Comparison of ENCODE assay signal across 21 cellular contexts in genomic region chr14:104267895-104268294, GRCh38.
A peak's percentile ranks its signal among the peaks of the same experiment; 100 is the strongest.
DNase-seq lines count a peak whose midpoint lies in the region; ATAC-seq and TF ChIP-seq lines count a peak whose summit lies in the region.
"Had no signal": no experiment of that assay in that cellular context is flagged by ENCODE, and none has a peak within 500 bp of the region (broad histone marks: within the 10 kb centered on the region; RNA-seq: fewer than 3 reads in every experiment).

No MANE protein-coding gene starts in this region.

- intact Hi-C loops in activated CD4-positive, alpha-beta memory T cell treated with anti-CD3 and anti-CD28 coated beads for 36 hours (cut with micrococcal nuclease) = no loop called here
- intact Hi-C loops in head of caudate nucleus (cut with DNase I) = no loop called here
- intact Hi-C loops in posterior cingulate gyrus (cut with DNase I) = no loop called here
- intact Hi-C loops in esophagus muscularis mucosa (cut with DNase I) = no loop called here
- intact Hi-C loops in activated CD4-positive, alpha-beta T cell treated with anti-CD3 and anti-CD28 coated beads for 36 hours (cut with DNase I, micrococcal nuclease) = no loop called here

- peaks cover 15% of the 10 kb centered on the region for H3K27me3 ChIP-seq in RWPE2 (ENCODE audit: insufficient read depth, poor library complexity, severe bottlenecking)
- peaks cover 0 to under 1% (median 0%) of the 10 kb centered on the region in 4 donors for H3K27me3 ChIP-seq in esophagus muscularis mucosa
- H3K27me3 ChIP-seq: ascending aorta, esophagus squamous epithelium had no signal

- H3K4me3 Mint-ChIP-seq in activated CD4-positive, alpha-beta memory T cell treated with anti-CD3 and anti-CD28 coated beads for 36 hours = no peak overlapping the region
- no peak overlapping the region for H3K4me3 Mint-ChIP-seq in activated CD4-positive, alpha-beta memory T cell treated with anti-CD3 and anti-CD28 coated beads, Interleukin-2, amount 10 ng/mL, durations not matched to agents 7 days and 5 days
- no peak overlapping the region for H3K4me3 Mint-ChIP-seq in activated CD4-positive, alpha-beta T cell treated with anti-CD3 and anti-CD28 coated beads for 36 hours

- WGBS in esophagus muscularis mucosa = 71% methylated on average over 18 of the region's 18 CpGs

- H3K27ac ChIP-seq in RWPE2 (ENCODE audit: poor library complexity, severe bottlenecking) (no peak overlapping the region), esophagus muscularis mucosa (replicated peaks in 1 of 4) (no peak overlapping the region)
- H3K27ac ChIP-seq: 22Rv1, ascending aorta, esophagus squamous epithelium, thoracic aorta had no signal

- H3K36me3 ChIP-seq in RWPE2 (ENCODE audit: low read depth) (no peaks in the 10 kb centered on the region), esophagus muscularis mucosa (no peaks in the 10 kb centered on the region)
- H3K36me3 ChIP-seq: ascending aorta, esophagus squamous epithelium, thoracic aorta had no signal

- CTCF ChIA-PET in activated CD4-positive, alpha-beta memory T cell treated with anti-CD3 and anti-CD28 coated beads for 36 hours (lab: Charles Lee) = no interaction called here
- CTCF ChIA-PET in activated CD4-positive, alpha-beta memory T cell treated with anti-CD3 and anti-CD28 coated beads, Interleukin-2, amount 10 ng/mL, durations not matched to agents 7 days and 5 days (lab: Charles Lee) = no interaction called here
- CTCF ChIA-PET in activated CD4-positive, alpha-beta T cell treated with anti-CD3 and anti-CD28 coated beads for 36 hours (lab: Charles Lee) = interaction anchor here (0.6 to 0.7 kb wide), 3 partner anchors 233 to 1682 kb away, joined by 3 to 4 read pairs (median 3); no protein-coding TSS in a partner anchor

- no peak for TF ChIP-seq POLR2A in esophagus muscularis mucosa (IDR thresholded peaks at IDR 0.05; ENCODE audit: low read depth)

- H3K4me1 ChIP-seq in RWPE2 (ENCODE audit: insufficient read depth, poor library complexity, severe bottlenecking) = no peaks in the 10 kb centered on the region
- no peaks in the 10 kb centered on the region for H3K4me1 ChIP-seq in esophagus muscularis mucosa
- H3K4me1 ChIP-seq: ascending aorta, esophagus squamous epithelium had no signal

- TF ChIP-seq CTCF in RWPE2 (IDR thresholded peaks at IDR 0.05; ENCODE audit: poor library complexity, severe bottlenecking) = no peak
- TF ChIP-seq CTCF in esophagus muscularis mucosa (IDR thresholded peaks at IDR 0.05) = no peak

- H3K4me3 ChIP-seq in RWPE2 (ENCODE audit: severe bottlenecking) (no peak overlapping the region), esophagus muscularis mucosa (no peak overlapping the region)
- H3K4me3 ChIP-seq: ascending aorta, esophagus squamous epithelium, thoracic aorta had no signal

- ATAC-seq in RWPE2 (ENCODE audit: low read depth) = no peak
- no peak for ATAC-seq in activated CD4-positive, alpha-beta T cell treated with anti-CD3 and anti-CD28 coated beads for 36 hours
- ATAC-seq: activated T-cell treated with anti-CD3 and anti-CD28 coated beads, Interleukin-2, amount 50 U/mL, for 72 hours had no signal

- no peaks in the 10 kb centered on the region for H3K27me3 Mint-ChIP-seq in activated CD4-positive, alpha-beta memory T cell treated with anti-CD3 and anti-CD28 coated beads for 36 hours
- no peaks in the 10 kb centered on the region for H3K27me3 Mint-ChIP-seq in activated CD4-positive, alpha-beta memory T cell treated with anti-CD3 and anti-CD28 coated beads, Interleukin-2, amount 10 ng/mL, durations not matched to agents 7 days and 5 days
- H3K27me3 Mint-ChIP-seq in activated CD4-positive, alpha-beta T cell treated with anti-CD3 and anti-CD28 coated beads for 36 hours = no peaks in the 10 kb centered on the region

- H3K27ac Mint-ChIP-seq in activated CD4-positive, alpha-beta memory T cell treated with anti-CD3 and anti-CD28 coated beads for 36 hours = no peak overlapping the region
- H3K27ac Mint-ChIP-seq in activated CD4-positive, alpha-beta memory T cell treated with anti-CD3 and anti-CD28 coated beads, Interleukin-2, amount 10 ng/mL, durations not matched to agents 7 days and 5 days = no peak overlapping the region
- H3K27ac Mint-ChIP-seq in activated CD4-positive, alpha-beta T cell treated with anti-CD3 and anti-CD28 coated beads for 36 hours = no peak overlapping the region
- H3K27ac Mint-ChIP-seq: activated T-cell treated with anti-CD3 and anti-CD28 coated beads, Interleukin-2, amount 50 U/mL, for 72 hours had no signal

- no peaks in the 10 kb centered on the region for H3K9me3 ChIP-seq in RWPE2 (ENCODE audit: severe bottlenecking)
- no peaks in the 10 kb centered on the region for H3K9me3 ChIP-seq in esophagus muscularis mucosa
- H3K9me3 ChIP-seq: ascending aorta, esophagus squamous epithelium, thoracic aorta had no signal

- H3K4me1 Mint-ChIP-seq in activated CD4-positive, alpha-beta memory T cell treated with anti-CD3 and anti-CD28 coated beads for 36 hours (ENCODE audit: low read depth) = no peaks in the 10 kb centered on the region
- no peaks in the 10 kb centered on the region for H3K4me1 Mint-ChIP-seq in activated CD4-positive, alpha-beta memory T cell treated with anti-CD3 and anti-CD28 coated beads, Interleukin-2, amount 10 ng/mL, durations not matched to agents 7 days and 5 days
- H3K4me1 Mint-ChIP-seq in activated CD4-positive, alpha-beta T cell treated with anti-CD3 and anti-CD28 coated beads for 36 hours = no peaks in the 10 kb centered on the region

- no peaks in the 10 kb centered on the region for H3K36me3 Mint-ChIP-seq in activated CD4-positive, alpha-beta memory T cell treated with anti-CD3 and anti-CD28 coated beads for 36 hours
- H3K36me3 Mint-ChIP-seq in activated CD4-positive, alpha-beta memory T cell treated with anti-CD3 and anti-CD28 coated beads, Interleukin-2, amount 10 ng/mL, durations not matched to agents 7 days and 5 days (ENCODE audit: low read depth) = no peaks in the 10 kb centered on the region
- H3K36me3 Mint-ChIP-seq in activated CD4-positive, alpha-beta T cell treated with anti-CD3 and anti-CD28 coated beads for 36 hours (ENCODE audit: low read depth) = no peaks in the 10 kb centered on the region
- H3K36me3 Mint-ChIP-seq: naive B cell had no signal

- peak; percentile 7 for DNase-seq in activated CD4-positive, alpha-beta memory T cell treated with anti-CD3 and anti-CD28 coated beads for 36 hours
- DNase-seq in activated CD4-positive, alpha-beta memory T cell treated with anti-CD3 and anti-CD28 coated beads, Interleukin-2, amount 10 ng/mL, durations not matched to agents 7 days and 5 days = no peak
- DNase-seq in RWPE2 (ENCODE audit: low spot score) (peak; percentile 48), head of caudate nucleus (peak in 33 of 42 donors; percentile 2 to 65 (median 37)), posterior cingulate gyrus (peak in 6 of 10 donors; percentile 3 to 73 (median 30)), NCI-H524 (lab: John Stamatoyannopoulos, UW) (no peak), esophagus muscularis mucosa (ENCODE audit: extremely low spot score) (no peak)
- no peak for DNase-seq in activated CD4-positive, alpha-beta T cell treated with anti-CD3 and anti-CD28 coated beads for 36 hours
- DNase-seq: activated CD4-positive, alpha-beta T cell treated with anti-CD3 and anti-CD28 coated beads for 48 hours; activated T-cell treated with anti-CD3 and anti-CD28 coated beads, Interleukin-2, amount 50 U/mL, for 72 hours; C1 segment of cervical spinal cord; DMS79 treated with DMSO at 0.1 percent for 48 hours; esophagus squamous epithelium; Kasumi-1; naive B cell; NCI-H1417; retina; SHP77 had no signal

- H3K9me3 Mint-ChIP-seq in activated CD4-positive, alpha-beta memory T cell treated with anti-CD3 and anti-CD28 coated beads for 36 hours = no peaks in the 10 kb centered on the region
- no peaks in the 10 kb centered on the region for H3K9me3 Mint-ChIP-seq in activated CD4-positive, alpha-beta memory T cell treated with anti-CD3 and anti-CD28 coated beads, Interleukin-2, amount 10 ng/mL, durations not matched to agents 7 days and 5 days
- H3K9me3 Mint-ChIP-seq in activated CD4-positive, alpha-beta T cell treated with anti-CD3 and anti-CD28 coated beads for 36 hours (ENCODE audit: low read depth) = no peaks in the 10 kb centered on the region
- H3K9me3 Mint-ChIP-seq: activated T-cell treated with anti-CD3 and anti-CD28 coated beads, Interleukin-2, amount 50 U/mL, for 72 hours; naive B cell had no signal

- no peak for TF ChIP-seq EP300 in esophagus muscularis mucosa (IDR thresholded peaks at IDR 0.05)

- POLR2A ChIA-PET in activated CD4-positive, alpha-beta memory T cell treated with anti-CD3 and anti-CD28 coated beads for 36 hours (lab: Charles Lee) = no interaction called here
- POLR2A ChIA-PET in activated CD4-positive, alpha-beta memory T cell treated with anti-CD3 and anti-CD28 coated beads, Interleukin-2, amount 10 ng/mL, durations not matched to agents 7 days and 5 days (lab: Charles Lee) = no interaction called here
- POLR2A ChIA-PET in activated CD4-positive, alpha-beta T cell treated with anti-CD3 and anti-CD28 coated beads for 36 hours (lab: Charles Lee) = no interaction called here

Comparison
In these comparisons a context has a peak if more than half of its experiments do, and no peak if none do; other contexts are left out.
1. DNase-seq: peak in activated CD4-positive, alpha-beta memory T cell treated with anti-CD3 and anti-CD28 coated beads for 36 hours (single experiment), RWPE2 (single experiment), head of caudate nucleus (33 of 42) and posterior cingulate gyrus (6 of 10); none in activated CD4-positive, alpha-beta memory T cell treated with anti-CD3 and anti-CD28 coated beads, Interleukin-2, amount 10 ng/mL, durations not matched to agents 7 days and 5 days (single experiment), NCI-H524 (0 of 2), esophagus muscularis mucosa (single experiment) and activated CD4-positive, alpha-beta T cell treated with anti-CD3 and anti-CD28 coated beads for 36 hours (single experiment).